ENCODE assay signal across 1 cellular context in the genomic region with DNA sequence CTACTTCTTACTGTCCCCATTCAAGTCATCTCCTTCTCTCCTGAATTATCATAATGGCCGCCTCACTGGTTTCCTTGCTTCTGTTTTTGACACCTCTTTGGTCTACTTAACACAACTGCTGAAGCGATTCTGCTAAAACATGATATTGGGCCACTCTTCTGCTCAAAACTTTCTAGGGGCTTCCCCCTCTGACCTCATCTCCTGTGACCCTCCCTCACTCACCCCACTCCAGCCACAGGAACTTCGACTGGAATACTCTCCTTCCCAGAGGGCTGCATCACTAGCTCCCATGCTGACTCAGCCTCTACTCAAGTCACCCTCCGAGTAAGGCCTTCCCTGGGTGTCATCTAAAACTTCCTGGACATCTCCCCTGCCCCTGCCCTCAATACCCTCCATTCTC.
TF ChIP-seq lines count a peak whose summit lies in the region.

No MANE protein-coding gene starts in this region.

TF ChIP-seq in HepG2, 621 proteins besides CTCF, POLR2A, EP300 and RAD21:
- no peak for TF ChIP-seq ZNF746 (CRISPR knock-in tag; IDR thresholded peaks at IDR 0.05)
- TF ChIP-seq RBM22 (optimal IDR thresholded peaks at IDR 0.05; ENCODE audit: low read length) = peak; percentile 94
- TF ChIP-seq POLR2G (IDR thresholded peaks at IDR 0.05; ENCODE audit: low read depth, low read length) = 0 out of 2 replicates have a peak, but pooled peaks have one; percentile 22
